14 cellular contexts compared by ENCODE assay signal in genomic region chr4:73281396-73281795, GRCh38. TPM values are rescaled to one million over a fixed set of nuclear protein-coding genes. Genes with fewer than 3 reads are reported as not detected.
A peak's percentile ranks its signal among the peaks of the same experiment; 100 is the strongest.
DNase-seq lines count a peak whose midpoint lies in the region; TF ChIP-seq lines count a peak whose summit lies in the region.
"Had no signal": no experiment of that assay in that cellular context is flagged by ENCODE, and none has a peak within 500 bp of the region (broad histone marks: within the 10 kb centered on the region; RNA-seq: fewer than 3 reads in every experiment).

No MANE protein-coding gene starts in this region.

- no peak overlapping the region for H3K4me3 Mint-ChIP-seq in glutamatergic neuron (ENCODE audit: unreplicated experiment)
- H3K4me3 Mint-ChIP-seq: CD4-positive, alpha-beta T cell; GM23338 had no signal

- H3K27me3 Mint-ChIP-seq in glutamatergic neuron (ENCODE audit: unreplicated experiment): no peaks in the 10 kb centered on the region
- H3K27me3 Mint-ChIP-seq: CD4-positive, alpha-beta T cell had no signal

- H3K27me3 ChIP-seq in osteoblast (ENCODE audit: insufficient read depth, low read length): no peaks in the 10 kb centered on the region
- H3K27me3 ChIP-seq: BE2C had no signal

- H2AFZ ChIP-seq in osteoblast (ENCODE audit: low read length): no peak overlapping the region
- H2AFZ ChIP-seq: GM23338 had no signal

- peak; percentile 29 for DNase-seq in NCI-H446 treated with DMSO at 0.1 percent for 48 hours (lab: John Stamatoyannopoulos, UW)
- no peak for DNase-seq in glutamatergic neuron
- peak; percentile 45 for DNase-seq in osteoblast (ENCODE audit: insufficient read length, low spot score, missing footprints)
- DNase-seq in NCI-H226: no peak
- no peak for DNase-seq in HPDE6-E6E7 (ENCODE audit: extremely low spot score)
- no peak for DNase-seq in NCI-H1694 treated with DMSO at 0.1 percent for 48 hours (lab: John Stamatoyannopoulos, UW)
- DNase-seq: BE2C; CD4-positive, alpha-beta T cell; DMS153; DMS79; HCEC 1CT had no signal

- no peak overlapping the region for H3K4me3 ChIP-seq in osteoblast (ENCODE audit: insufficient read depth, low read length)
- H3K4me3 ChIP-seq: GM12878, GM23338 had no signal

- peaks cover 5% of the 10 kb centered on the region for H3K36me3 ChIP-seq in osteoblast (ENCODE audit: insufficient read depth, low read length)
- H3K36me3 ChIP-seq: BE2C had no signal

- H3K9me3 ChIP-seq in osteoblast (ENCODE audit: low read depth, low read length): no peaks in the 10 kb centered on the region

- H3K27ac Mint-ChIP-seq in glutamatergic neuron (ENCODE audit: unreplicated experiment): peak overlapping the region; percentile 44
- H3K27ac Mint-ChIP-seq: CD4-positive, alpha-beta T cell; GM23338 had no signal

- H3K79me2 ChIP-seq in osteoblast (ENCODE audit: insufficient read depth, low read length): no peaks in the 10 kb centered on the region

- H4K20me1 ChIP-seq in osteoblast (ENCODE audit: insufficient read depth, low read length): no peaks in the 10 kb centered on the region

- H3K4me2 ChIP-seq in osteoblast (ENCODE audit: insufficient read depth, low read length): no peak overlapping the region
- H3K4me2 ChIP-seq: GM23338 had no signal

- H3K4me1 Mint-ChIP-seq in glutamatergic neuron (ENCODE audit: low read depth, unreplicated experiment): peaks cover 3% of the 10 kb centered on the region
- H3K4me1 Mint-ChIP-seq: GM23338 had no signal

- H3K9me3 Mint-ChIP-seq in glutamatergic neuron (ENCODE audit: unreplicated experiment): peaks cover 4% of the 10 kb centered on the region

- TF ChIP-seq CTCF in C4-2B (conservative IDR thresholded peaks at IDR 0.05) (no peak), glutamatergic neuron (IDR thresholded peaks at IDR 0.05; ENCODE audit: partially characterized antibody, unreplicated experiment) (no peak), osteoblast (IDR thresholded peaks at IDR 0.05; ENCODE audit: extremely low read depth, low read depth, low read length) (no peak)

- peaks cover 5% of the 10 kb centered on the region for H3K36me3 Mint-ChIP-seq in glutamatergic neuron (ENCODE audit: unreplicated experiment)

- H3K27ac ChIP-seq in C4-2B (peak overlapping the region; percentile 44), osteoblast (ENCODE audit: low read depth, low read length) (no peak overlapping the region)

- no peaks in the 10 kb centered on the region for H3K4me1 ChIP-seq in osteoblast (ENCODE audit: insufficient read depth, low read length)
- H3K4me1 ChIP-seq: BE2C had no signal

RNA-seq across cellular contexts. Expression of gene ANKRD17, which starts 22.8 kb away (rescaled TPM):
- total RNA-seq in glutamatergic neuron (ENCODE audit: unreplicated experiment) (91.9 TPM), osteoblast (49.9 and 53.0 TPM in 2 replicates)

Comparison
In these comparisons a context has a peak if more than half of its experiments do, and no peak if none do; other contexts are left out.
1. DNase-seq: peak in NCI-H446 treated with DMSO at 0.1 percent for 48 hours (single experiment) and osteoblast (single experiment); none in glutamatergic neuron (single experiment), NCI-H226 (single experiment), HPDE6-E6E7 (single experiment) and NCI-H1694 treated with DMSO at 0.1 percent for 48 hours (single experiment).